ENCODE assay signal across 11 cellular contexts in the genomic region with DNA sequence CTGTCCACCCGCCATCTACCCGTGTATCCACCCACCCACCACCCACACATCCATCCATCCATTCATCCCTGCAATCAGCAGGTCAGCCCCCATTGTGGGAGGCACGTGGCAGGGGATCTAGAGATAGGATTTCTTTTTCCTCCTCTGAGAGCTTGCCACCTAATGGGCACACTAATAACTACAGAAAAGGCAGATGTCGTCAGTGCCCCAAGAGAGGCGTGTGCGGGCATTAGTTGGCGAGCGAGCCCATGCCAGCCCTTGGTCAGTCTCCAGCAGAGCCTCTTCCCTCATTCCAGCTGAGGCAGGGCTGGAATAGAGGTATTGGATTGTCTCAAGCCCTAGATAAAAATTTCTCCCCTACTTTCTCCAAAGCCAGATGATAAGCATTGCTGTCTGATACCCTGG. TPM values are rescaled to one million over a fixed set of nuclear protein-coding genes. Genes with fewer than 3 reads are reported as not detected.
A peak's percentile ranks its signal among the peaks of the same experiment; 100 is the strongest.
DNase-seq lines count a peak whose midpoint lies in the region; ATAC-seq, FAIRE-seq and TF ChIP-seq lines count a peak whose summit lies in the region.
"Had no signal": no experiment of that assay in that cellular context is flagged by ENCODE, and none has a peak within 500 bp of the region (broad histone marks: within the 10 kb centered on the region; RNA-seq: fewer than 3 reads in every experiment).

No MANE protein-coding gene starts in this region.

- TF ChIP-seq CTCF in LNCaP clone FGC (IDR thresholded peaks at IDR 0.05; ENCODE audit: control insufficient read depth, extremely low read depth, insufficient read depth) = peak; percentile 25
- TF ChIP-seq CTCF in astrocyte (IDR thresholded peaks at IDR 0.05; ENCODE audit: insufficient read depth, low read depth, low read length) = peak; percentile 10
- peak; percentile 29 for TF ChIP-seq CTCF in liver (IDR thresholded peaks at IDR 0.05; ENCODE audit: low read depth, low read length, missing input control)

- H3K9me3 ChIP-seq in astrocyte (ENCODE audit: insufficient read depth, low read depth, low read length) = no peaks in the 10 kb centered on the region
- no peaks in the 10 kb centered on the region for H3K9me3 ChIP-seq in liver (ENCODE audit: control insufficient read depth in 4 of 4, low read length in 3 of 4)
- H3K9me3 ChIP-seq: transverse colon had no signal

- H3K4me2 ChIP-seq in astrocyte (ENCODE audit: low read length) = no peak overlapping the region

- H3K9me3 Mint-ChIP-seq in astrocyte (ENCODE audit: unreplicated experiment) = no peaks in the 10 kb centered on the region
- H3K9me3 Mint-ChIP-seq: naive thymus-derived CD4-positive, alpha-beta T cell had no signal

- no peak overlapping the region for H3K4me3 Mint-ChIP-seq in astrocyte (ENCODE audit: unreplicated experiment)
- H3K4me3 Mint-ChIP-seq: naive thymus-derived CD4-positive, alpha-beta T cell had no signal

- H3K4me3 ChIP-seq in LNCaP clone FGC (ENCODE audit: low read depth, low read length) = no peak overlapping the region
- H3K4me3 ChIP-seq in astrocyte (ENCODE audit: insufficient read depth, low read depth, low read length) = no peak overlapping the region
- no peak overlapping the region for H3K4me3 ChIP-seq in liver (ENCODE audit: low read depth in 1 of 3, low read length in 3 of 3)
- H3K4me3 ChIP-seq: transverse colon had no signal

- peak overlapping the region; percentile 8 for H3K27ac Mint-ChIP-seq in astrocyte (ENCODE audit: unreplicated experiment)
- H3K27ac Mint-ChIP-seq: naive thymus-derived CD4-positive, alpha-beta T cell had no signal

- peaks cover 5% of the 10 kb centered on the region for H3K27me3 ChIP-seq in astrocyte (ENCODE audit: insufficient read depth, low read length)
- no peaks in the 10 kb centered on the region for H3K27me3 ChIP-seq in liver (ENCODE audit: control insufficient read depth in 4 of 4, insufficient read depth in 4 of 4, low read length in 3 of 4)
- H3K27me3 ChIP-seq: transverse colon had no signal

- no peaks in the 10 kb centered on the region for H3K36me3 Mint-ChIP-seq in astrocyte (ENCODE audit: low read depth, unreplicated experiment)
- H3K36me3 Mint-ChIP-seq: naive thymus-derived CD4-positive, alpha-beta T cell had no signal

- peaks cover 11% of the 10 kb centered on the region for H3K27me3 Mint-ChIP-seq in astrocyte (ENCODE audit: low read depth, unreplicated experiment)

- H3K36me3 ChIP-seq in astrocyte (ENCODE audit: insufficient read depth, low read length) (no peaks in the 10 kb centered on the region), liver (ENCODE audit: control insufficient read depth in 4 of 4, insufficient read depth in 3 of 4, low read depth in 1 of 4, low read length in 3 of 4) (no peaks in the 10 kb centered on the region)
- H3K36me3 ChIP-seq: transverse colon had no signal

- no peaks in the 10 kb centered on the region for H3K79me2 ChIP-seq in astrocyte (ENCODE audit: insufficient read depth, low read length)

- no peak overlapping the region for H3K27ac ChIP-seq in astrocyte (ENCODE audit: low read depth, low read length)
- H3K27ac ChIP-seq in liver (ENCODE audit: low read depth in 1 of 2, low read length in 2 of 2) = no peak overlapping the region

- peaks cover 18% of the 10 kb centered on the region for H3K4me1 Mint-ChIP-seq in astrocyte (ENCODE audit: low read depth, unreplicated experiment)

- TF ChIP-seq RAD21 in liver (IDR thresholded peaks at IDR 0.05) = peak; percentile 67 to 70

- H4K20me1 ChIP-seq in astrocyte (ENCODE audit: insufficient read depth, low read length) = no peaks in the 10 kb centered on the region

- 52% methylated on average over 8 of the region's 8 CpGs for WGBS in liver

- ATAC-seq in GM21786 (IDR thresholded peaks at IDR 0.05; ENCODE audit: unreplicated experiment) (no peak), GM18511 (IDR thresholded peaks at IDR 0.05; ENCODE audit: unreplicated experiment) (no peak)
- ATAC-seq: naive thymus-derived CD4-positive, alpha-beta T cell had no signal

- DNase-seq in C1 segment of cervical spinal cord (lab: John Stamatoyannopoulos, UW) (peak in 8 of 14 donors; percentile 30 to 54 (median 43)), LNCaP clone FGC (ENCODE audit: low read depth) (no peak), astrocyte (ENCODE audit: low read depth) (no peak), AG08396 (ENCODE audit: low spot score) (no peak), cortex of kidney (lab: John Stamatoyannopoulos, UW) (no peak)
- DNase-seq: naive thymus-derived CD4-positive, alpha-beta T cell; transverse colon had no signal

- FAIRE-seq in astrocyte (lab: Jason Lieb, UNC) = no peak
- FAIRE-seq: GM18507 had no signal

- no peak overlapping the region for H3K9ac ChIP-seq in astrocyte (ENCODE audit: low read length)
- peak overlapping the region in 1 of 2 donors; percentile 7 for H3K9ac ChIP-seq in liver (ENCODE audit: low read depth in 1 of 2, low read length in 2 of 2)

- H3K4me1 ChIP-seq in astrocyte (ENCODE audit: insufficient read depth, low read length) (peaks cover 27% of the 10 kb centered on the region), liver (ENCODE audit: control insufficient read depth in 4 of 4, insufficient read depth in 4 of 4, low read length in 3 of 4) (peaks cover 20 to 82% (median 62%) of the 10 kb centered on the region in 4 donors)

- no peak overlapping the region for H2AFZ ChIP-seq in astrocyte (ENCODE audit: low read depth, low read length)

TF ChIP-seq in liver, 16 proteins besides CTCF, POLR2A, EP300 and RAD21:
- TF ChIP-seq, protein P1, sequence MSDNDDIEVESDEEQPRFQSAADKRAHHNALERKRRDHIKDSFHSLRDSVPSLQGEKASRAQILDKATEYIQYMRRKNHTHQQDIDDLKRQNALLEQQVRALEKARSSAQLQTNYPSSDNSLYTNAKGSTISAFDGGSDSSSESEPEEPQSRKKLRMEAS (IDR thresholded peaks at IDR 0.05) = no peak
- TF ChIP-seq, protein P2, sequence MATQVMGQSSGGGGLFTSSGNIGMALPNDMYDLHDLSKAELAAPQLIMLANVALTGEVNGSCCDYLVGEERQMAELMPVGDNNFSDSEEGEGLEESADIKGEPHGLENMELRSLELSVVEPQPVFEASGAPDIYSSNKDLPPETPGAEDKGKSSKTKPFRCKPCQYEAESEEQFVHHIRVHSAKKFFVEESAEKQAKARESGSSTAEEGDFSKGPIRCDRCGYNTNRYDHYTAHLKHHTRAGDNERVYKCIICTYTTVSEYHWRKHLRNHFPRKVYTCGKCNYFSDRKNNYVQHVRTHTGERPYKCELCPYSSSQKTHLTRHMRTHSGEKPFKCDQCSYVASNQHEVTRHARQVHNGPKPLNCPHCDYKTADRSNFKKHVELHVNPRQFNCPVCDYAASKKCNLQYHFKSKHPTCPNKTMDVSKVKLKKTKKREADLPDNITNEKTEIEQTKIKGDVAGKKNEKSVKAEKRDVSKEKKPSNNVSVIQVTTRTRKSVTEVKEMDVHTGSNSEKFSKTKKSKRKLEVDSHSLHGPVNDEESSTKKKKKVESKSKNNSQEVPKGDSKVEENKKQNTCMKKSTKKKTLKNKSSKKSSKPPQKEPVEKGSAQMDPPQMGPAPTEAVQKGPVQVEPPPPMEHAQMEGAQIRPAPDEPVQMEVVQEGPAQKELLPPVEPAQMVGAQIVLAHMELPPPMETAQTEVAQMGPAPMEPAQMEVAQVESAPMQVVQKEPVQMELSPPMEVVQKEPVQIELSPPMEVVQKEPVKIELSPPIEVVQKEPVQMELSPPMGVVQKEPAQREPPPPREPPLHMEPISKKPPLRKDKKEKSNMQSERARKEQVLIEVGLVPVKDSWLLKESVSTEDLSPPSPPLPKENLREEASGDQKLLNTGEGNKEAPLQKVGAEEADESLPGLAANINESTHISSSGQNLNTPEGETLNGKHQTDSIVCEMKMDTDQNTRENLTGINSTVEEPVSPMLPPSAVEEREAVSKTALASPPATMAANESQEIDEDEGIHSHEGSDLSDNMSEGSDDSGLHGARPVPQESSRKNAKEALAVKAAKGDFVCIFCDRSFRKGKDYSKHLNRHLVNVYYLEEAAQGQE (IDR thresholded peaks at IDR 0.05) = no peak
- TF ChIP-seq, protein P3, sequence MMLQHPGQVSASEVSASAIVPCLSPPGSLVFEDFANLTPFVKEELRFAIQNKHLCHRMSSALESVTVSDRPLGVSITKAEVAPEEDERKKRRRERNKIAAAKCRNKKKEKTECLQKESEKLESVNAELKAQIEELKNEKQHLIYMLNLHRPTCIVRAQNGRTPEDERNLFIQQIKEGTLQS (IDR thresholded peaks at IDR 0.05) = no peak
- TF ChIP-seq FOXA1 (IDR thresholded peaks at IDR 0.05) (no peak), TAF1 (conservative IDR thresholded peaks at IDR 0.05) (no peak), RXRA (IDR thresholded peaks at IDR 0.05) (no peak)

RNA-seq across cellular contexts. Expression of a gene that starts 9.7 kb away (rescaled TPM):
- 6.5 and 6.7 TPM in 2 replicates for total RNA-seq in astrocyte
- 1 to 10 TPM in 1 of 2 donors, under 1 TPM in 1; 0.65 to 4.4 TPM for total RNA-seq in liver
- polyA plus RNA-seq in liver = 1 to 10 TPM; 2.0 to 2.2 TPM

RNA-seq across cellular contexts. Expression of a gene that starts 25.3 kb away (rescaled TPM):
- not detected in 2 replicates for total RNA-seq in astrocyte
- not detected for total RNA-seq in liver
- polyA plus RNA-seq in liver = not detected
- total RNA-seq: naive thymus-derived CD4-positive, alpha-beta T cell had no signal
- polyA plus RNA-seq: naive thymus-derived CD4-positive, alpha-beta T cell had no signal

RNA-seq across cellular contexts. Expression of a gene that starts 31.1 kb away (rescaled TPM):
- 5.6 and 6.3 TPM in 2 replicates for total RNA-seq in astrocyte
- 1 to 10 TPM; 2.2 to 4.4 TPM for total RNA-seq in liver
- polyA plus RNA-seq in liver = 1 to 10 TPM; 1.9 to 6.4 TPM
- total RNA-seq: naive thymus-derived CD4-positive, alpha-beta T cell had no signal
- polyA plus RNA-seq: naive thymus-derived CD4-positive, alpha-beta T cell had no signal

RNA-seq across cellular contexts. Expression of a gene that starts 37.5 kb away (rescaled TPM):
- 31.8 and 33.3 TPM in 2 replicates for total RNA-seq in astrocyte
- total RNA-seq in liver = 1 to 10 TPM; 6.3 to 9.2 TPM
- polyA plus RNA-seq in liver = 10 to 100 TPM; 13.0 to 19.1 TPM

RNA-seq across cellular contexts. Expression of a gene that starts 51.2 kb away (rescaled TPM):
- total RNA-seq in astrocyte = 104 and 129 TPM in 2 replicates
- total RNA-seq in liver = 1 to 10 TPM in 1 of 2 donors, under 1 TPM in 1; 0.51 to 1.3 TPM
- 1 to 10 TPM in 1 of 2 donors, under 1 TPM in 1; 0.92 to 5.1 TPM for polyA plus RNA-seq in liver
- polyA plus RNA-seq: naive thymus-derived CD4-positive, alpha-beta T cell had no signal

Comparison
In these comparisons a context has a peak if more than half of its experiments do, and no peak if none do; other contexts are left out.
1. DNase-seq: peak in C1 segment of cervical spinal cord (8 of 14); none in LNCaP clone FGC (single experiment), astrocyte (single experiment), AG08396 (single experiment) and cortex of kidney (single experiment).
2. Peak in every context shown above with its lines, with median percentiles within 50 percentile points of each other: CTCF ChIP-seq.